In the genomic region with DNA sequence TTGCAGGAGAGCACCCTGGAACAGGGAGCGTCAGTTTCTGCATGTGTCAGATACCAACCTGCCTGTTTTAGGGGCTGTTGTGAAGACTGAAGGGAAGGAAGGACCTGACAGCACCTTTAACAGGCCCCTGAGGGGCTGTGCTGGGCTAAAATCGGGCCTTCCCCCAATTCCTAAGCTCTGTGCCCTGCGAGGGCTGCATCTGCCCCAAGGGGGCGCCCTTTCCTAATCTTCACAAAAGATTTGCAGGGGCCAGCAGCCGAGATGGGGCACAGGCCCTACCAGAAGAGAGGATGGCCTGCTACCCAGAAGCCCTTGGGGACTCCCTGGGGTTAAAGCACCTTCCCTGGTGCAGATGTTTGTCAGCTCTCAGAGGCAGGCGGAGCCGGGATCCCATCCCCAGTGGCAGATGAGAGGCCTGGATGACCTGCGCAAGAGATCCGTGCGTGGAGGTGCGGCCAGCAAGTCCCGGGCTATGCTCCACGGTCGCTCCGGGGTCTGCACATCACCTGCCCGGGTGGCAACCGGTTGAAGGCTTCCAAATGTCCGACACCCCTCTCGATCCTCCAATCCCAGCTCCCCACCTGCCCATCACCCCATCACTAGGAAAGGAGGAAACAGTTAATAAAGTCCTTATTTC, we compare ENCODE assay signal across 8 cellular contexts.
DNase-seq lines count a peak whose midpoint lies in the region; ATAC-seq, FAIRE-seq and TF ChIP-seq lines count a peak whose summit lies in the region.

No MANE protein-coding gene starts in this region.

- no peaks in the 10 kb centered on the region for H3K4me1 Mint-ChIP-seq in activated T-cell treated with anti-CD3 and anti-CD28 coated beads, Interleukin-2, amount 50 U/mL, for 24 hours (ENCODE audit: low read depth)

- H3K36me3 Mint-ChIP-seq in activated T-cell treated with anti-CD3 and anti-CD28 coated beads, Interleukin-2, amount 50 U/mL, for 24 hours (ENCODE audit: low read depth), result no peaks in the 10 kb centered on the region

- no peak overlapping the region for H3K27ac Mint-ChIP-seq in activated T-cell treated with anti-CD3 and anti-CD28 coated beads, Interleukin-2, amount 50 U/mL, for 24 hours

- H3K4me3 ChIP-seq in AG09309 (ENCODE audit: control insufficient read depth, low read depth, low read length) (no peak overlapping the region), GM12875 (ENCODE audit: low read depth, low read length) (no peak overlapping the region)

- FAIRE-seq in RCC 7860 (lab: Jason Lieb, UNC), result no peak

- no peak for ATAC-seq in HG02981 (IDR thresholded peaks at IDR 0.05; ENCODE audit: unreplicated experiment)

- no peaks in the 10 kb centered on the region for H3K9me3 Mint-ChIP-seq in activated T-cell treated with anti-CD3 and anti-CD28 coated beads, Interleukin-2, amount 50 U/mL, for 24 hours

- TF ChIP-seq CTCF in AG09309 (IDR thresholded peaks at IDR 0.05; ENCODE audit: control insufficient read depth, insufficient read depth, low read depth, low read length, missing control alignments) (peak; percentile 83), GM12875 (IDR thresholded peaks at IDR 0.05; ENCODE audit: borderline replicate concordance, insufficient read depth, low read depth, low read length) (peak; percentile 79)

- H3K4me3 Mint-ChIP-seq in activated T-cell treated with anti-CD3 and anti-CD28 coated beads, Interleukin-2, amount 50 U/mL, for 24 hours, result no peak overlapping the region

- H3K27me3 Mint-ChIP-seq in activated T-cell treated with anti-CD3 and anti-CD28 coated beads, Interleukin-2, amount 50 U/mL, for 24 hours, result peaks cover 44% of the 10 kb centered on the region

- DNase-seq in AG09309 (ENCODE audit: low read depth) (no peak), NCI-H226 (peak; percentile 23), glomerular visceral epithelial cell (ENCODE audit: extremely low spot score) (peak; percentile 40), RCC 7860 (ENCODE audit: low spot score) (no peak)
- peak; percentile 59 for DNase-seq in activated T-cell treated with anti-CD3 and anti-CD28 coated beads, Interleukin-2, amount 50 U/mL, for 24 hours
- DNase-seq in stimulated activated CD4-positive, alpha-beta T cell treated with anti-CD3 and anti-CD28 coated beads, Interleukin-15, amount 100 ng/mL, for 24 hours, result peak; percentile 73

Comparison
In these comparisons a context has a peak if more than half of its experiments do, and no peak if none do; other contexts are left out.
1. DNase-seq: peak in NCI-H226 (single experiment), activated T-cell treated with anti-CD3 and anti-CD28 coated beads, Interleukin-2, amount 50 U/mL, for 24 hours (single experiment), glomerular visceral epithelial cell (single experiment) and stimulated activated CD4-positive, alpha-beta T cell treated with anti-CD3 and anti-CD28 coated beads, Interleukin-15, amount 100 ng/mL, for 24 hours (single experiment); none in AG09309 (single experiment) and RCC 7860 (single experiment).